ENCODE assay signal across 1 cellular context in genomic region chr9:132241483-132241839, GRCh38.
TF ChIP-seq lines count a peak whose summit lies in the region.

No MANE protein-coding gene starts in this region.

TF ChIP-seq in HEK293, 187 proteins besides CTCF, POLR2A, EP300 and RAD21 (continued from another document):
- peak; percentile 65; the same call in 1 of the 2 replicates for TF ChIP-seq ZBTB20 (tag by site-specific recombination; IDR thresholded peaks at IDR 0.05)
- TF ChIP-seq ZSCAN23 (tag by site-specific recombination; IDR thresholded peaks at IDR 0.05): no peak
- no peak for TF ChIP-seq ZNF19 (tag by site-specific recombination; IDR thresholded peaks at IDR 0.05; ENCODE audit: low read depth)
- no peak for TF ChIP-seq KLF8 (tag by site-specific recombination; IDR thresholded peaks at IDR 0.05)
- no peak for TF ChIP-seq ZNF596 (tag by site-specific recombination; IDR thresholded peaks at IDR 0.05)
- TF ChIP-seq, protein P1, sequence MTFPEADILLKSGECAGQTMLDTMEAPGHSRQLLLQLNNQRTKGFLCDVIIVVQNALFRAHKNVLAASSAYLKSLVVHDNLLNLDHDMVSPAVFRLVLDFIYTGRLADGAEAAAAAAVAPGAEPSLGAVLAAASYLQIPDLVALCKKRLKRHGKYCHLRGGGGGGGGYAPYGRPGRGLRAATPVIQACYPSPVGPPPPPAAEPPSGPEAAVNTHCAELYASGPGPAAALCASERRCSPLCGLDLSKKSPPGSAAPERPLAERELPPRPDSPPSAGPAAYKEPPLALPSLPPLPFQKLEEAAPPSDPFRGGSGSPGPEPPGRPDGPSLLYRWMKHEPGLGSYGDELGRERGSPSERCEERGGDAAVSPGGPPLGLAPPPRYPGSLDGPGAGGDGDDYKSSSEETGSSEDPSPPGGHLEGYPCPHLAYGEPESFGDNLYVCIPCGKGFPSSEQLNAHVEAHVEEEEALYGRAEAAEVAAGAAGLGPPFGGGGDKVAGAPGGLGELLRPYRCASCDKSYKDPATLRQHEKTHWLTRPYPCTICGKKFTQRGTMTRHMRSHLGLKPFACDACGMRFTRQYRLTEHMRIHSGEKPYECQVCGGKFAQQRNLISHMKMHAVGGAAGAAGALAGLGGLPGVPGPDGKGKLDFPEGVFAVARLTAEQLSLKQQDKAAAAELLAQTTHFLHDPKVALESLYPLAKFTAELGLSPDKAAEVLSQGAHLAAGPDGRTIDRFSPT (tag by site-specific recombination; IDR thresholded peaks at IDR 0.05): no peak
- no peak for TF ChIP-seq ZNF350 (tag by site-specific recombination; IDR thresholded peaks at IDR 0.05)
- peak; percentile 56 for TF ChIP-seq KLF16 (tag by site-specific recombination; IDR thresholded peaks at IDR 0.05)
- TF ChIP-seq ZNF114 (tag by site-specific recombination; IDR thresholded peaks at IDR 0.05): no peak
- peak; percentile 81 for TF ChIP-seq ZBTB7A (tag by site-specific recombination; IDR thresholded peaks at IDR 0.05; ENCODE audit: low read depth)
- TF ChIP-seq ZIC2 (tag by site-specific recombination; IDR thresholded peaks at IDR 0.05): peak; percentile 90
- TF ChIP-seq, protein P2, sequence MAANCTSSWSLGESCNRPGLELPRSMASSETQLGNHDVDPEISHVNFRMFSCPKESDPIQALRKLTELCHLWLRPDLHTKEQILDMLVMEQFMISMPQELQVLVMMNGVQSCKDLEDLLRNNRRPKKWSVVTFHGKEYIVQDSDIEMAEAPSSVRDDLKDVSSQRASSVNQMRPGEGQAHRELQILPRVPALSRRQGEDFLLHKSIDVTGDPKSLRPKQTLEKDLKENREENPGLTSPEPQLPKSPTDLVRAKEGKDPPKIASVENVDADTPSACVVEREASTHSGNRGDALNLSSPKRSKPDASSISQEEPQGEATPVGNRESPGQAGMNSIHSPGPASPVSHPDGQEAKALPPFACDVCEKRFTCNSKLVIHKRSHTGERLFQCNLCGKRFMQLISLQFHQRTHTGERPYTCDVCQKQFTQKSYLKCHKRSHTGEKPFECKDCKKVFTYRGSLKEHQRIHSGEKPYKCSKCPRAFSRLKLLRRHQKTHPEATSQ (tag by site-specific recombination; IDR thresholded peaks at IDR 0.05): peak; percentile 67; the same call in 1 of the 2 replicates
- TF ChIP-seq ZNF501 (tag by site-specific recombination; IDR thresholded peaks at IDR 0.05): peak; percentile 26
- TF ChIP-seq ZNF76 (tag by site-specific recombination; IDR thresholded peaks at IDR 0.05; ENCODE audit: borderline replicate concordance, low read depth): peak; percentile 76; the same call in 1 of the 2 replicates
- TF ChIP-seq ZBTB6 (tag by site-specific recombination; IDR thresholded peaks at IDR 0.05): no peak; the same call in 1 of the 2 replicates
- TF ChIP-seq ELK4 (IDR thresholded peaks at IDR 0.05; ENCODE audit: borderline replicate concordance, low read depth, low read length): no peak
- no peak for TF ChIP-seq ZNF214 (tag by site-specific recombination; IDR thresholded peaks at IDR 0.05; ENCODE audit: borderline replicate concordance)
- TF ChIP-seq GLIS2 (tag by site-specific recombination; IDR thresholded peaks at IDR 0.05): peak; percentile 96
- TF ChIP-seq ZXDB (tag by site-specific recombination; IDR thresholded peaks at IDR 0.05): 0 out of 2 replicates have a peak, but pooled peaks have one; percentile 35
- TF ChIP-seq ZNF292 (tag by site-specific recombination; IDR thresholded peaks at IDR 0.05; ENCODE audit: borderline replicate concordance, low read depth): no peak
- no peak for TF ChIP-seq ZNF302 (tag by site-specific recombination; IDR thresholded peaks at IDR 0.05; ENCODE audit: low read depth)
- TF ChIP-seq, protein P3, sequence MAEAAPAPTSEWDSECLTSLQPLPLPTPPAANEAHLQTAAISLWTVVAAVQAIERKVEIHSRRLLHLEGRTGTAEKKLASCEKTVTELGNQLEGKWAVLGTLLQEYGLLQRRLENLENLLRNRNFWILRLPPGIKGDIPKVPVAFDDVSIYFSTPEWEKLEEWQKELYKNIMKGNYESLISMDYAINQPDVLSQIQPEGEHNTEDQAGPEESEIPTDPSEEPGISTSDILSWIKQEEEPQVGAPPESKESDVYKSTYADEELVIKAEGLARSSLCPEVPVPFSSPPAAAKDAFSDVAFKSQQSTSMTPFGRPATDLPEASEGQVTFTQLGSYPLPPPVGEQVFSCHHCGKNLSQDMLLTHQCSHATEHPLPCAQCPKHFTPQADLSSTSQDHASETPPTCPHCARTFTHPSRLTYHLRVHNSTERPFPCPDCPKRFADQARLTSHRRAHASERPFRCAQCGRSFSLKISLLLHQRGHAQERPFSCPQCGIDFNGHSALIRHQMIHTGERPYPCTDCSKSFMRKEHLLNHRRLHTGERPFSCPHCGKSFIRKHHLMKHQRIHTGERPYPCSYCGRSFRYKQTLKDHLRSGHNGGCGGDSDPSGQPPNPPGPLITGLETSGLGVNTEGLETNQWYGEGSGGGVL (tag by site-specific recombination; IDR thresholded peaks at IDR 0.05): peak; percentile 84
- 0 out of 2 replicates have a peak, but pooled peaks have one; percentile 28 for TF ChIP-seq SP7 (tag by site-specific recombination; IDR thresholded peaks at IDR 0.05)
- 0 out of 2 replicates have a peak, but pooled peaks have one; percentile 16 for TF ChIP-seq ZNF202 (tag by site-specific recombination; IDR thresholded peaks at IDR 0.05; ENCODE audit: borderline replicate concordance)
- no peak for TF ChIP-seq YY1 (tag by site-specific recombination; IDR thresholded peaks at IDR 0.05)
- TF ChIP-seq HOXD13 (CRISPR knock-in tag; IDR thresholded peaks at IDR 0.05; ENCODE audit: borderline replicate concordance): no peak
- 0 out of 2 replicates have a peak, but pooled peaks have one; percentile 65 for TF ChIP-seq ZNF324 (tag by site-specific recombination; IDR thresholded peaks at IDR 0.05)
